ENCODE assay signal across 8 cellular contexts in genomic region chr2:47269316-47270232, GRCh38.
A peak's percentile ranks its signal among the peaks of the same experiment; 100 is the strongest.
DNase-seq lines count a peak whose midpoint lies in the region; ATAC-seq and TF ChIP-seq lines count a peak whose summit lies in the region.

No MANE protein-coding gene starts in this region.

- H3K36me3 ChIP-seq in GM23338 (ENCODE audit: insufficient read depth) (no peaks in the 10 kb centered on the region), adrenal gland (replicated peaks in 1 of 2) (no peaks in the 10 kb centered on the region), right atrium auricular region (no peaks in the 10 kb centered on the region), skeletal muscle tissue (ENCODE audit: control insufficient read depth in 3 of 3, insufficient read depth in 3 of 3, low read length in 3 of 3) (no peaks in the 10 kb centered on the region)

- no peak overlapping the region for H3K4me3 ChIP-seq in GM23338
- H3K4me3 ChIP-seq in adrenal gland, result no peak overlapping the region
- H3K4me3 ChIP-seq in right atrium auricular region, result no peak overlapping the region
- no peak overlapping the region for H3K4me3 ChIP-seq in skeletal muscle tissue (ENCODE audit: low read length in 3 of 3)

- TF ChIP-seq CTCF in GM23338 (conservative IDR thresholded peaks at IDR 0.05; ENCODE audit: low read depth in 2 of 2) (no peak), adrenal gland (IDR thresholded peaks at IDR 0.05) (no peak), right atrium auricular region (IDR thresholded peaks at IDR 0.05) (no peak)

- peaks cover 6% of the 10 kb centered on the region for H3K27me3 Mint-ChIP-seq in GM23338 (ENCODE audit: insufficient read depth, low read depth, poor library complexity)

- H3K4me1 Mint-ChIP-seq in GM23338, result peaks cover 27% of the 10 kb centered on the region

- no peaks in the 10 kb centered on the region; the same call in 2 of the 3 replicates for H3K36me3 Mint-ChIP-seq in GM23338 (ENCODE audit: low read depth)

- H3K27ac ChIP-seq in GM23338 (ENCODE audit: low read depth) (no peak overlapping the region), adrenal gland (peak overlapping the region; percentile 31 to 86 (median 78)), right atrium auricular region (peak overlapping the region; percentile 34 to 57), skeletal muscle tissue (ENCODE audit: low read depth, low read length) (peak overlapping the region; percentile 62)

- no peak overlapping the region for H3K4me2 ChIP-seq in GM23338

- 0 out of 2 replicates have a peak overlapping the region, but pooled peaks have one; percentile 28 for H2AFZ ChIP-seq in GM23338

- no peaks in the 10 kb centered on the region for H3K9me2 ChIP-seq in GM23338 (ENCODE audit: insufficient read depth)

- ATAC-seq in GM23338 (no peak), GM21825 (IDR thresholded peaks at IDR 0.05; ENCODE audit: unreplicated experiment) (no peak), HG02938 (IDR thresholded peaks at IDR 0.05; ENCODE audit: unreplicated experiment) (no peak)

- no peak overlapping the region for H3K27ac Mint-ChIP-seq in GM23338

- no peak overlapping the region for H3K9ac ChIP-seq in skeletal muscle tissue (ENCODE audit: low read depth in 1 of 3, low read length in 3 of 3)

- intact Hi-C loops in adrenal gland (cut with DNase I), result loop anchor here in 1 of 2 donors (10.0 kb wide), 1 partner anchor 265 kb away; no protein-coding TSS in a partner anchor

- no peaks in the 10 kb centered on the region for H3K9me3 Mint-ChIP-seq in GM23338

- 41 to 46% (median 43%) methylated on average over 5 of the region's 5 CpGs for WGBS in adrenal gland, 4 donors

- no peak for DNase-seq in GM23338 (ENCODE audit: low spot score)
- peak; percentile 32 to 90 (median 76) for DNase-seq in adrenal gland
- peak; percentile 89 for DNase-seq in right atrium auricular region (ENCODE audit: low spot score)
- DNase-seq in effector CD8-positive, alpha-beta T cell (lab: John Stamatoyannopoulos, UW), result no peak
- DNase-seq in activated gamma-delta T cell (lab: John Stamatoyannopoulos, UW), result no peak

- H3K79me2 ChIP-seq in GM23338 (replicated peaks; ENCODE audit: insufficient read depth), result no peaks in the 10 kb centered on the region

- H3K27me3 ChIP-seq in GM23338 (ENCODE audit: insufficient read depth), result no peaks in the 10 kb centered on the region
- H3K27me3 ChIP-seq in adrenal gland, result no peaks in the 10 kb centered on the region
- H3K27me3 ChIP-seq in right atrium auricular region, result no peaks in the 10 kb centered on the region
- no peaks in the 10 kb centered on the region for H3K27me3 ChIP-seq in skeletal muscle tissue (ENCODE audit: control insufficient read depth in 3 of 3, insufficient read depth in 3 of 3, low read length in 3 of 3)

- peaks cover 10% of the 10 kb centered on the region; the same call in 1 of the 2 replicates for H3F3A ChIP-seq in GM23338 (replicated peaks; ENCODE audit: low read depth)

- H4K20me1 ChIP-seq in GM23338 (replicated peaks; ENCODE audit: insufficient read depth), result no peaks in the 10 kb centered on the region

- peaks cover 41% of the 10 kb centered on the region for H3K4me1 ChIP-seq in GM23338 (ENCODE audit: insufficient read depth)
- H3K4me1 ChIP-seq in adrenal gland (replicated peaks in 1 of 2), result peaks cover 23 to 38% of the 10 kb centered on the region in 2 donors
- H3K4me1 ChIP-seq in right atrium auricular region, result peaks cover 0 to 42% of the 10 kb centered on the region in 2 donors
- H3K4me1 ChIP-seq in skeletal muscle tissue (ENCODE audit: control insufficient read depth in 3 of 3, insufficient read depth in 3 of 3, low read length in 3 of 3), result peaks cover 21 to 34% (median 32%) of the 10 kb centered on the region in 3 donors

- H3K9me3 ChIP-seq in adrenal gland (replicated peaks in 1 of 3), result no peaks in the 10 kb centered on the region
- H3K9me3 ChIP-seq in right atrium auricular region, result no peaks in the 10 kb centered on the region
- H3K9me3 ChIP-seq in skeletal muscle tissue (ENCODE audit: control insufficient read depth in 3 of 3, low read length in 3 of 3), result no peaks in the 10 kb centered on the region

- no peak for TF ChIP-seq POLR2A in adrenal gland (IDR thresholded peaks at IDR 0.05)

- no peak overlapping the region for H3K4me3 Mint-ChIP-seq in GM23338

TF ChIP-seq in GM23338, 12 proteins besides CTCF, POLR2A, EP300 and RAD21 (continues in another document):
- TF ChIP-seq NANOG (IDR thresholded peaks at IDR 0.05; ENCODE audit: borderline replicate concordance) (no peak), ETS1 (IDR thresholded peaks at IDR 0.05) (no peak), JUNB (IDR thresholded peaks at IDR 0.05; ENCODE audit: unreplicated experiment) (no peak), REST (IDR thresholded peaks at IDR 0.05; ENCODE audit: unreplicated experiment) (no peak), POLR2AphosphoS5 (IDR thresholded peaks at IDR 0.05; ENCODE audit: low read depth) (no peak), EZH2phosphoT487 (IDR thresholded peaks at IDR 0.05; ENCODE audit: unreplicated experiment) (no peak), EZH2 (IDR thresholded peaks at IDR 0.05; ENCODE audit: low read depth, unreplicated experiment) (no peak), CREB1 (CRISPR knock-in tag; IDR thresholded peaks at IDR 0.05; ENCODE audit: low read depth) (no peak), ZNF114 (CRISPR knock-in tag; IDR thresholded peaks at IDR 0.05) (no peak), STAT1 (IDR thresholded peaks at IDR 0.05; ENCODE audit: unreplicated experiment) (no peak)

Comparison
In these comparisons a context has a peak if more than half of its experiments do, and no peak if none do; other contexts are left out.
1. DNase-seq: peak in adrenal gland (7 of 7) and right atrium auricular region (single experiment); none in GM23338 (single experiment), effector CD8-positive, alpha-beta T cell (single experiment) and activated gamma-delta T cell (single experiment).